In genomic region chr11:127470485-127470884, GRCh38 we compare ENCODE assay signal across 8 cellular contexts.
DNase-seq lines count a peak whose midpoint lies in the region; ATAC-seq and TF ChIP-seq lines count a peak whose summit lies in the region.

No MANE protein-coding gene starts in this region.

- H3K4me1 ChIP-seq in left ventricle myocardium inferior (no peaks in the 10 kb centered on the region), body of pancreas (no peaks in the 10 kb centered on the region), upper lobe of left lung (no peaks in the 10 kb centered on the region)

- ATAC-seq in Right ventricle myocardium superior (ENCODE audit: poor library complexity) (no peak), HG03520 (IDR thresholded peaks at IDR 0.05; ENCODE audit: unreplicated experiment) (peak; percentile 46), body of pancreas (no peak), upper lobe of left lung (ENCODE audit: low FRiP score in 2 of 2) (no peak), GM19395 (IDR thresholded peaks at IDR 0.05; ENCODE audit: unreplicated experiment) (no peak)

- intact Hi-C loops in left ventricle myocardium inferior (cut with micrococcal nuclease) (no loop called here), Right ventricle myocardium superior (cut with DNase I) (no loop called here), body of pancreas (cut with DNase I) (no loop called here)

- H3K36me3 ChIP-seq in left ventricle myocardium inferior (no peaks in the 10 kb centered on the region), body of pancreas (replicated peaks in 1 of 2; ENCODE audit: insufficient read depth in 1 of 2, low read depth in 2 of 2) (no peaks in the 10 kb centered on the region), upper lobe of left lung (no peaks in the 10 kb centered on the region)

- H3K27me3 ChIP-seq in left ventricle myocardium inferior (ENCODE audit: low read depth) (no peaks in the 10 kb centered on the region), body of pancreas (no peaks in the 10 kb centered on the region), upper lobe of left lung (no peaks in the 10 kb centered on the region)

- no peak overlapping the region for H3K27ac ChIP-seq in left ventricle myocardium inferior (replicated peaks)
- H3K27ac ChIP-seq in body of pancreas: no peak overlapping the region
- no peak overlapping the region for H3K27ac ChIP-seq in upper lobe of left lung

- no peak overlapping the region for H3K4me3 ChIP-seq in left ventricle myocardium inferior
- no peak overlapping the region for H3K4me3 ChIP-seq in body of pancreas
- no peak overlapping the region for H3K4me3 ChIP-seq in upper lobe of left lung

- DNase-seq in left ventricle myocardium inferior (no peak), Right ventricle myocardium superior (no peak), body of pancreas (peak; percentile 13 to 36 (median 20)), upper lobe of left lung (no peak), HK-2 (ENCODE audit: unreplicated experiment) (no peak)
- no peak for DNase-seq in effector CD8-positive, alpha-beta T cell (lab: John Stamatoyannopoulos, UW)

- WGBS in body of pancreas, 2 donors: 34 to 41% methylated on average over 3 of the region's 3 CpGs
- 71 to 72% methylated on average over 3 of the region's 3 CpGs for WGBS in upper lobe of left lung, 2 donors

- TF ChIP-seq CTCF in left ventricle myocardium inferior (IDR thresholded peaks at IDR 0.05; ENCODE audit: borderline replicate concordance) (peak; percentile 50), body of pancreas (IDR thresholded peaks at IDR 0.05) (peak in 6 of 7 experiments; percentile 17 to 54 (median 44)), upper lobe of left lung (IDR thresholded peaks at IDR 0.05) (peak in 4 of 6 experiments; percentile 11 to 33 (median 26))

- no peak for TF ChIP-seq POLR2A in body of pancreas (IDR thresholded peaks at IDR 0.05)
- TF ChIP-seq POLR2A in upper lobe of left lung (IDR thresholded peaks at IDR 0.05): no peak

- H3K9me3 ChIP-seq in left ventricle myocardium inferior (replicated peaks) (no peaks in the 10 kb centered on the region), body of pancreas (no peaks in the 10 kb centered on the region), upper lobe of left lung (no peaks in the 10 kb centered on the region)

- no peak for TF ChIP-seq EP300 in upper lobe of left lung (IDR thresholded peaks at IDR 0.05)

Comparison
In these comparisons a context has a peak if more than half of its experiments do, and no peak if none do; other contexts are left out.
1. DNase-seq: peak in body of pancreas (4 of 4); none in left ventricle myocardium inferior (single experiment), Right ventricle myocardium superior (single experiment), upper lobe of left lung (0 of 2), HK-2 (single experiment) and effector CD8-positive, alpha-beta T cell (single experiment).
2. Peak in every context shown above with its lines, with median percentiles within 50 percentile points of each other: CTCF ChIP-seq.